In the genomic region with DNA sequence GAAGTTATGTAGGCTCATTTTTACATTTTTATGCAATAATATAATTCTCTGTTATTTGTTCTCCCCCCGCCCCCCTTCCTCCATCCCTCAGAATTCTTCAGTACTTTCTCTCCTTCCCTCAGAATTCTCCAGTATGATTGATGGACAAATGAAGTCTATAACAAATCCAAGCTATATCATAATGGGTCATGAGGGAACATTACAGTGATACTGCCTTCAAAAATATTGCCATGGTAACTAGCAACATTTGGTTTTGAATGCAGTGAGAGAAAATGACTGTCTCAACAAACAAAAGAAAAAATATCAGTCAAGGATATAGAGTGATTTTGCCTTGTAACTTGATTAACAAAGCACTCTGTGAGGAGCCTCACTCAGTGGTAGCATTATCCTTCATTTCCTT, we compare ENCODE assay signal across 23 cellular contexts.
"Had no signal": no experiment of that assay in that cellular context is flagged by ENCODE, and none has a peak within 500 bp of the region (broad histone marks: within the 10 kb centered on the region; RNA-seq: fewer than 3 reads in every experiment).

No MANE protein-coding gene starts in this region.

- H3K36me3 ChIP-seq: left ventricle myocardium inferior, ovary, prostate gland, sigmoid colon, spleen, suprapubic skin, thoracic aorta, tibial artery, upper lobe of right lung had no signal

- FAIRE-seq: small intestine, urothelium cell line had no signal

- H3K4me3 ChIP-seq: hepatocyte, left ventricle myocardium inferior, lung, ovary, prostate gland, sigmoid colon, spleen, suprapubic skin, thoracic aorta, tibial artery, upper lobe of right lung had no signal

- H3K4me2 ChIP-seq: hepatocyte had no signal

- H3K9me3 ChIP-seq: ovary, prostate gland, suprapubic skin, thoracic aorta, upper lobe of right lung had no signal

- H3K27me3 ChIP-seq: hepatocyte, ovary, sigmoid colon, spleen, suprapubic skin, tibial artery, upper lobe of right lung had no signal

- ATAC-seq: natural killer cell; right cardiac atrium; stimulated activated effector memory CD8-positive, alpha-beta T cell treated with anti-CD3 and anti-CD28 coated beads, Interleukin-12 subunit alpha, Interleukin-12 subunit beta, amount 100 ng/mL, for 72 hours; upper lobe of right lung had no signal

- H3K4me1 ChIP-seq: left ventricle myocardium inferior, prostate gland, sigmoid colon, suprapubic skin, tibial artery, upper lobe of right lung had no signal

- H2AFZ ChIP-seq: hepatocyte had no signal

- H3K79me2 ChIP-seq: hepatocyte had no signal

- H3K36me3 Mint-ChIP-seq: naive B cell; natural killer cell; stimulated activated effector memory CD8-positive, alpha-beta T cell treated with anti-CD3 and anti-CD28 coated beads, Interleukin-12 subunit alpha, Interleukin-12 subunit beta, amount 100 ng/mL, for 72 hours had no signal

- DNase-seq: islet precursor cell; left ventricle myocardium inferior; naive B cell; natural killer cell; nephron progenitor cell; ovary; retina; right cardiac atrium; sigmoid colon; small intestine; spleen; stimulated activated CD4-positive, alpha-beta T cell treated with anti-CD3 and anti-CD28 coated beads, Interleukin-4, amount 100 ng/mL, for 24 hours; stimulated activated naive CD4-positive, alpha-beta T cell; tibial artery; upper lobe of right lung had no signal

- H3K27me3 Mint-ChIP-seq: stimulated activated naive CD8-positive, alpha-beta T cell treated with anti-CD3 and anti-CD28 coated beads, Interleukin-15, Interleukin-2, amounts not matched to agents 100 ng/mL and 50 ng/mL, for 24 hours had no signal

- H3K27ac Mint-ChIP-seq: naive B cell; natural killer cell; nephron progenitor cell; stimulated activated effector memory CD8-positive, alpha-beta T cell treated with anti-CD3 and anti-CD28 coated beads, Interleukin-12 subunit alpha, Interleukin-12 subunit beta, amount 100 ng/mL, for 72 hours; stimulated activated naive CD8-positive, alpha-beta T cell treated with anti-CD3 and anti-CD28 coated beads, Interleukin-15, Interleukin-2, amounts not matched to agents 100 ng/mL and 50 ng/mL, for 24 hours had no signal

- H3K9me3 Mint-ChIP-seq: stimulated activated effector memory CD8-positive, alpha-beta T cell treated with anti-CD3 and anti-CD28 coated beads, Interleukin-12 subunit alpha, Interleukin-12 subunit beta, amount 100 ng/mL, for 72 hours; stimulated activated naive CD8-positive, alpha-beta T cell treated with anti-CD3 and anti-CD28 coated beads, Interleukin-15, Interleukin-2, amounts not matched to agents 100 ng/mL and 50 ng/mL, for 24 hours had no signal

- H3K4me1 Mint-ChIP-seq: naive B cell; natural killer cell; stimulated activated effector memory CD8-positive, alpha-beta T cell treated with anti-CD3 and anti-CD28 coated beads, Interleukin-12 subunit alpha, Interleukin-12 subunit beta, amount 100 ng/mL, for 72 hours had no signal

- H3K4me3 Mint-ChIP-seq: naive B cell; natural killer cell; nephron progenitor cell; stimulated activated effector memory CD8-positive, alpha-beta T cell treated with anti-CD3 and anti-CD28 coated beads, Interleukin-12 subunit alpha, Interleukin-12 subunit beta, amount 100 ng/mL, for 72 hours; stimulated activated naive CD8-positive, alpha-beta T cell treated with anti-CD3 and anti-CD28 coated beads, Interleukin-15, Interleukin-2, amounts not matched to agents 100 ng/mL and 50 ng/mL, for 24 hours had no signal

- H3K27ac ChIP-seq: hepatocyte, left ventricle myocardium inferior, ovary, prostate gland, sigmoid colon, spleen, suprapubic skin, thoracic aorta, tibial artery, upper lobe of right lung had no signal
